8 cellular contexts compared by ENCODE assay signal in genomic region chr7:37448057-37448636, GRCh38. TPM values are rescaled to one million over a fixed set of nuclear protein-coding genes. Genes with fewer than 3 reads are reported as not detected.
DNase-seq lines count a peak whose midpoint lies in the region; ATAC-seq and TF ChIP-seq lines count a peak whose summit lies in the region.

No MANE protein-coding gene starts in this region.

- intact Hi-C loops in thyroid gland (cut with DNase I): no loop called here

- TF ChIP-seq CTCF in SU-DHL-6 (IDR thresholded peaks at IDR 0.05; ENCODE audit: insufficient read depth, low read length, poor library complexity, severe bottlenecking) (no peak), thyroid gland (IDR thresholded peaks at IDR 0.05) (no peak)

- no peak overlapping the region for H2BK5ac ChIP-seq in mesenchymal stem cell (ENCODE audit: low read depth, low read length, poor library complexity, severe bottlenecking)

- no peak overlapping the region for H2AK5ac ChIP-seq in mesenchymal stem cell (ENCODE audit: low read length, severe bottlenecking)

- H3K23ac ChIP-seq in mesenchymal stem cell (ENCODE audit: low read length in 2 of 2): no peak overlapping the region

- 1% methylated on average over 58 of the region's 62 CpGs for WGBS in mesenchymal stem cell
- WGBS in thyroid gland, 2 donors: 0 to 1% methylated on average over 33 to 46 of the region's 62 CpGs

- no peaks in the 10 kb centered on the region for H3K79me1 ChIP-seq in mesenchymal stem cell (replicated peaks; ENCODE audit: low read length, poor library complexity, severe bottlenecking)

- no peak for DNase-seq in mesenchymal stem cell
- peak in 1 of 2 donors; percentile 46 for DNase-seq in thyroid gland
- no peak for DNase-seq in 8988T
- DNase-seq in NCI-H187 treated with DMSO at 0.1 percent for 48 hours (lab: John Stamatoyannopoulos, UW): no peak

- H3K4me3 ChIP-seq in SU-DHL-6 (ENCODE audit: insufficient read depth, low read length, poor library complexity, severe bottlenecking) (peak overlapping the region; percentile 65), duodenal mucosa (ENCODE audit: low read depth in 1 of 2, low read length in 2 of 2) (peak overlapping the region; percentile 65 to 79), mesenchymal stem cell (ENCODE audit: insufficient read depth in 1 of 2, low read depth in 1 of 2, low read length in 2 of 2) (peak overlapping the region; percentile 45 to 79), thyroid gland (replicated peaks in 1 of 3) (peak overlapping the region; percentile 61 to 93 (median 72))

- H2AFZ ChIP-seq in SU-DHL-6 (ENCODE audit: low read depth, low read length, severe bottlenecking) (peak overlapping the region; percentile 70), mesenchymal stem cell (ENCODE audit: low read depth, low read length) (peak overlapping the region; percentile 33)

- H3K9ac ChIP-seq in SU-DHL-6 (ENCODE audit: low read length) (peak overlapping the region; percentile 61), duodenal mucosa (ENCODE audit: low read depth in 1 of 2, low read length in 2 of 2) (peak overlapping the region; percentile 50 to 69), mesenchymal stem cell (ENCODE audit: low read length) (peak overlapping the region; percentile 72)

- ATAC-seq in GM18502 (IDR thresholded peaks at IDR 0.05; ENCODE audit: poor library complexity, unreplicated experiment) (peak; percentile 32), HG02623 (IDR thresholded peaks at IDR 0.05; ENCODE audit: unreplicated experiment) (peak; percentile 12)

- no peaks in the 10 kb centered on the region for H3K27me3 ChIP-seq in SU-DHL-6 (ENCODE audit: low read length)
- H3K27me3 ChIP-seq in duodenal mucosa (ENCODE audit: control insufficient read depth in 1 of 2, insufficient read depth in 2 of 2, low read length in 2 of 2): peaks cover 0 to 5% of the 10 kb centered on the region in 2 donors
- peaks cover 40 to 45% of the 10 kb centered on the region in 2 experiments for H3K27me3 ChIP-seq in mesenchymal stem cell (ENCODE audit: control insufficient read depth in 1 of 2, insufficient read depth in 1 of 2, low read length in 2 of 2)
- H3K27me3 ChIP-seq in thyroid gland: no peaks in the 10 kb centered on the region

- H3K4ac ChIP-seq in mesenchymal stem cell (ENCODE audit: low read depth in 1 of 2, low read length in 2 of 2): no peak overlapping the region

- no peaks in the 10 kb centered on the region for H3K36me3 ChIP-seq in SU-DHL-6 (ENCODE audit: low read length)
- no peaks in the 10 kb centered on the region for H3K36me3 ChIP-seq in duodenal mucosa (ENCODE audit: control insufficient read depth in 1 of 2, insufficient read depth in 2 of 2, low read length in 2 of 2)
- no peaks in the 10 kb centered on the region for H3K36me3 ChIP-seq in mesenchymal stem cell (ENCODE audit: control insufficient read depth in 1 of 2, insufficient read depth in 2 of 2, low read depth in 1 of 2, low read length in 2 of 2)
- no peaks in the 10 kb centered on the region for H3K36me3 ChIP-seq in thyroid gland

- no peaks in the 10 kb centered on the region for H4K20me1 ChIP-seq in SU-DHL-6 (ENCODE audit: low read depth, low read length)

- H4K91ac ChIP-seq in mesenchymal stem cell (ENCODE audit: low read length): no peak overlapping the region

- H2BK15ac ChIP-seq in mesenchymal stem cell (ENCODE audit: low read depth, poor library complexity, severe bottlenecking): no peak overlapping the region

- H4K8ac ChIP-seq in mesenchymal stem cell (ENCODE audit: low read length): no peak overlapping the region

- H3K4me2 ChIP-seq in SU-DHL-6 (ENCODE audit: low read depth, low read length, poor library complexity, severe bottlenecking): peak overlapping the region; percentile 78
- peak overlapping the region; percentile 92 for H3K4me2 ChIP-seq in mesenchymal stem cell (ENCODE audit: low read length, poor library complexity, severe bottlenecking)

- H3K9me3 ChIP-seq in SU-DHL-6 (ENCODE audit: insufficient read depth, low read length): no peaks in the 10 kb centered on the region
- no peaks in the 10 kb centered on the region for H3K9me3 ChIP-seq in duodenal mucosa (ENCODE audit: control insufficient read depth in 1 of 2, low read length in 2 of 2)
- no peaks in the 10 kb centered on the region for H3K9me3 ChIP-seq in mesenchymal stem cell (ENCODE audit: control insufficient read depth, low read length)
- H3K9me3 ChIP-seq in thyroid gland: no peaks in the 10 kb centered on the region

- H3K27ac ChIP-seq in SU-DHL-6 (ENCODE audit: low read depth, low read length): peak overlapping the region; percentile 13; the same call in 1 of the 2 replicates
- peak overlapping the region; percentile 85 for H3K27ac ChIP-seq in duodenal mucosa (ENCODE audit: low read depth, low read length)
- no peak overlapping the region for H3K27ac ChIP-seq in mesenchymal stem cell (ENCODE audit: low read length, poor library complexity, severe bottlenecking)
- H3K27ac ChIP-seq in thyroid gland: peak overlapping the region; percentile 95 to 99 (median 97)

- H3K18ac ChIP-seq in mesenchymal stem cell (ENCODE audit: low read depth in 1 of 2, low read length in 2 of 2): no peak overlapping the region

- TF ChIP-seq POLR2A in thyroid gland (IDR thresholded peaks at IDR 0.05): no peak

- H2BK12ac ChIP-seq in mesenchymal stem cell (ENCODE audit: low read length in 2 of 2): no peak overlapping the region

- no peaks in the 10 kb centered on the region for H3K79me2 ChIP-seq in SU-DHL-6 (ENCODE audit: insufficient read depth, low read length)

- no peak overlapping the region for H2BK120ac ChIP-seq in mesenchymal stem cell (ENCODE audit: low read depth, low read length)

- H3K4me1 ChIP-seq in duodenal mucosa (ENCODE audit: control insufficient read depth in 1 of 2, insufficient read depth in 2 of 2, low read length in 2 of 2) (peaks cover 8% of the 10 kb centered on the region in 2 donors), mesenchymal stem cell (ENCODE audit: control insufficient read depth, insufficient read depth, low read depth, low read length) (peaks cover 17% of the 10 kb centered on the region), thyroid gland (peaks cover 30 to 40% of the 10 kb centered on the region in 2 donors)

- peaks cover 6% of the 10 kb centered on the region; the same call in 1 of the 2 replicates for H3F3A ChIP-seq in SU-DHL-6 (ENCODE audit: insufficient read depth)

- no peaks in the 10 kb centered on the region for H3K9me2 ChIP-seq in SU-DHL-6 (replicated peaks; ENCODE audit: insufficient read depth, low read length)

- H3K14ac ChIP-seq in mesenchymal stem cell (ENCODE audit: low read length in 2 of 2): no peak overlapping the region

RNA-seq across cellular contexts. Expression of gene ELMO1, which starts 0.5 kb away (rescaled TPM):
- 0.25 TPM for polyA plus RNA-seq in mesenchymal stem cell (2013, experiment 1 of 2)
- 0.26 TPM for polyA plus RNA-seq in mesenchymal stem cell (2013, experiment 2 of 2)
- 100 to 1,000 TPM; 168 to 423 (median 312) TPM for total RNA-seq in thyroid gland
